In the genomic region with DNA sequence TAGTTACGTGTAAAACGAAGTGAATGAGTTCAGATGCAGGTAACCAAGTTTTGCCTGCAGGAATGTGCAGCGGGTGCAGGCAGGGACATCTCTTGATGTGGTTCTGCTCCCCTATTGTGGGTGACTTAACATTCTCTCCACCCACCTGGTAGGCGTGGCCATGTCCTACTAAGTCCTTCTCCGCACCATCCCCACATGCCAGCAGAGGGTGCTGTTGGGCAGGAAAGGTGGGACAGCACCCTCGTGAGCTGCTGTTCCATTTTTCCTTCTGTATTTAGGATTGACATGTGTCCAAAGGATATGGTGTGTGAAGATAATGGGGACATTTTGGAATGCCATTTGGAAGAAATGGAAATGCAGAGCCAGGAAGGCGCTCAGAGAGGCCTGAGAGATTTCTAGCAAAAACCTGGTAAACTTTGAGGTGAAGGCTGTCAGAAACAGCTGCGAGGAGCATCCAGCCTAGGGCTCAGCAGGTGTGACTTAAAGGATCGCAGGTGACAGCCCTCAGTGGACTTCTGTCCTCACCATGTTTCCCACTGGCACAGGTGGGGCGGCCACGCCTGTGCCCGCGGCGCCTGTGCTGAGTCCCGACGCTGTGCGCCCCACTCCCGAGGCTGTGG, we compare ENCODE assay signal across 8 cellular contexts. TPM values are rescaled to one million over a fixed set of nuclear protein-coding genes. Genes with fewer than 3 reads are reported as not detected.
A peak's percentile ranks its signal among the peaks of the same experiment; 100 is the strongest.
DNase-seq lines count a peak whose midpoint lies in the region; ATAC-seq and TF ChIP-seq lines count a peak whose summit lies in the region.

No MANE protein-coding gene starts in this region.

- DNase-seq in NCI-H1694 treated with DMSO at 0.1 percent for 48 hours (lab: John Stamatoyannopoulos, UW) (peak; percentile 95), T-helper 22 cell (ENCODE audit: low read depth) (peak; percentile 82), astrocyte of the spinal cord (ENCODE audit: low read depth, low spot score) (peak; percentile 91), hippocampal formation (lab: John Stamatoyannopoulos, UW) (peak; percentile 85 to 89), vagina (ENCODE audit: extremely low spot score in 2 of 2) (peak in 1 of 2 donors; percentile 89)

- H3K4me3 ChIP-seq in astrocyte of the spinal cord (ENCODE audit: low read depth, low read length) (peak overlapping the region; percentile 24), rectal smooth muscle tissue (ENCODE audit: low read length) (peak overlapping the region; percentile 64), vagina (peak overlapping the region; percentile 43 to 54)

- H3K36me3 ChIP-seq in rectal smooth muscle tissue (ENCODE audit: control insufficient read depth, insufficient read depth, low read length) (no peaks in the 10 kb centered on the region), vagina (no peaks in the 10 kb centered on the region)

- intact Hi-C loops in vagina (cut with DNase I) = loop anchor here (10.0 kb wide), 1 partner anchor 452 kb away; no protein-coding TSS in a partner anchor

- ATAC-seq in GM18499 (IDR thresholded peaks at IDR 0.05; ENCODE audit: insufficient read depth, unreplicated experiment) (peak; percentile 84), HG02943 (IDR thresholded peaks at IDR 0.05; ENCODE audit: low read depth, unreplicated experiment) (peak; percentile 96)

- no peaks in the 10 kb centered on the region for H3K9me3 ChIP-seq in vagina

- peak overlapping the region; percentile 55 for H3K9ac ChIP-seq in rectal smooth muscle tissue (ENCODE audit: low read length)

- H3K27me3 ChIP-seq in rectal smooth muscle tissue (ENCODE audit: control insufficient read depth, insufficient read depth, low read length) (no peaks in the 10 kb centered on the region), vagina (no peaks in the 10 kb centered on the region)

- no peak for TF ChIP-seq POLR2A in vagina (IDR thresholded peaks at IDR 0.05)

- H3K27ac ChIP-seq in rectal smooth muscle tissue (ENCODE audit: low read depth, low read length) (no peak overlapping the region), vagina (peak overlapping the region; percentile 58)

- TF ChIP-seq CTCF in astrocyte of the spinal cord (IDR thresholded peaks at IDR 0.05; ENCODE audit: low read depth, low read length) (peak; percentile 97), vagina (IDR thresholded peaks at IDR 0.05) (peak; percentile 72 to 88 (median 76))

- peaks cover 3% of the 10 kb centered on the region for H3K4me1 ChIP-seq in rectal smooth muscle tissue (ENCODE audit: control insufficient read depth, insufficient read depth, low read length)
- peaks cover 10% of the 10 kb centered on the region for H3K4me1 ChIP-seq in vagina

- in situ Hi-C loops in astrocyte of the spinal cord (cut with HindIII; ENCODE audit: low sequenced_read_pairs) = no loop called here

RNA-seq across cellular contexts. Expression of a gene that starts 26.2 kb away (rescaled TPM):
- total RNA-seq in vagina = 45.4 TPM
